Comparison of ENCODE assay signal across 11 cellular contexts in genomic region chr10:11335167-11335652, GRCh38.
DNase-seq lines count a peak whose midpoint lies in the region; ATAC-seq lines count a peak whose summit lies in the region.
"Had no signal": no experiment of that assay in that cellular context is flagged by ENCODE, and none has a peak within 500 bp of the region (broad histone marks: within the 10 kb centered on the region; RNA-seq: fewer than 3 reads in every experiment).

No MANE protein-coding gene starts in this region.

- peaks cover 43% of the 10 kb centered on the region for H3K4me1 Mint-ChIP-seq in activated naive CD4-positive, alpha-beta T cell treated with anti-CD3 and anti-CD28 coated beads for 36 hours (ENCODE audit: low read depth)
- peaks cover 35% of the 10 kb centered on the region for H3K4me1 Mint-ChIP-seq in T-helper 17 cell
- peaks cover 54% of the 10 kb centered on the region for H3K4me1 Mint-ChIP-seq in stimulated activated naive CD8-positive, alpha-beta T cell treated with anti-CD3 and anti-CD28 coated beads, Interleukin-15, amount 100 ng/mL, for 72 hours

- intact Hi-C loops in activated naive CD4-positive, alpha-beta T cell treated with anti-CD3 and anti-CD28 coated beads for 36 hours (cut with micrococcal nuclease) = no loop called here
- intact Hi-C loops in left cardiac atrium (cut with DNase I) = no loop called here

- peak overlapping the region; percentile 30 for H3K4me3 Mint-ChIP-seq in activated naive CD4-positive, alpha-beta T cell treated with anti-CD3 and anti-CD28 coated beads for 36 hours
- H3K4me3 Mint-ChIP-seq in T-helper 17 cell = peak overlapping the region; percentile 73
- peak overlapping the region in 1 of 2 donors; percentile 14 for H3K4me3 Mint-ChIP-seq in stimulated activated naive CD8-positive, alpha-beta T cell treated with anti-CD3 and anti-CD28 coated beads, Interleukin-15, amount 100 ng/mL, for 72 hours

- H3K27ac Mint-ChIP-seq in activated naive CD4-positive, alpha-beta T cell treated with anti-CD3 and anti-CD28 coated beads for 36 hours = peak overlapping the region; percentile 14
- peak overlapping the region; percentile 86 for H3K27ac Mint-ChIP-seq in T-helper 17 cell
- H3K27ac Mint-ChIP-seq in stimulated activated naive CD8-positive, alpha-beta T cell treated with anti-CD3 and anti-CD28 coated beads, Interleukin-15, amount 100 ng/mL, for 72 hours = peak overlapping the region; percentile 55 to 93

- no peaks in the 10 kb centered on the region for H3K9me3 Mint-ChIP-seq in activated naive CD4-positive, alpha-beta T cell treated with anti-CD3 and anti-CD28 coated beads for 36 hours
- no peaks in the 10 kb centered on the region for H3K9me3 Mint-ChIP-seq in stimulated activated naive CD8-positive, alpha-beta T cell treated with anti-CD3 and anti-CD28 coated beads, Interleukin-15, amount 100 ng/mL, for 72 hours

- ATAC-seq in T-helper 17 cell = peak; percentile 12
- ATAC-seq in left cardiac atrium = peak; percentile 16 to 64
- no peak for ATAC-seq in stimulated activated naive CD8-positive, alpha-beta T cell treated with anti-CD3 and anti-CD28 coated beads, Interleukin-15, amount 100 ng/mL, for 72 hours
- ATAC-seq in HG03442 (IDR thresholded peaks at IDR 0.05; ENCODE audit: unreplicated experiment) = no peak

- no peaks in the 10 kb centered on the region for H3K9me3 ChIP-seq in T-helper 17 cell (ENCODE audit: control insufficient read depth, low read length, poor library complexity, severe bottlenecking)

- CTCF ChIA-PET in activated naive CD4-positive, alpha-beta T cell treated with anti-CD3 and anti-CD28 coated beads for 36 hours (lab: Charles Lee) = no interaction called here

- H3K27me3 Mint-ChIP-seq in activated naive CD4-positive, alpha-beta T cell treated with anti-CD3 and anti-CD28 coated beads for 36 hours (ENCODE audit: low read depth) = no peaks in the 10 kb centered on the region
- no peaks in the 10 kb centered on the region for H3K27me3 Mint-ChIP-seq in T-helper 17 cell
- H3K27me3 Mint-ChIP-seq in stimulated activated naive CD8-positive, alpha-beta T cell treated with anti-CD3 and anti-CD28 coated beads, Interleukin-15, amount 100 ng/mL, for 72 hours = no peaks in the 10 kb centered on the region

- no peak for DNase-seq in activated naive CD4-positive, alpha-beta T cell treated with anti-CD3 and anti-CD28 coated beads for 36 hours
- no peak for DNase-seq in activated naive CD4-positive, alpha-beta T cell treated with anti-CD3 and anti-CD28 coated beads, Interleukin-2, amount 50 U/mL, for 16 hours
- DNase-seq in T-helper 17 cell (no peak), left cardiac atrium (no peak), KG1 (lab: John Stamatoyannopoulos, UW) (no peak), activated gamma-delta T cell treated with Interleukin-2 at 50 U/mL for 16 hours (no peak)
- no peak for DNase-seq in stimulated activated naive CD8-positive, alpha-beta T cell treated with anti-CD3 and anti-CD28 coated beads, Interleukin-15, amount 100 ng/mL, for 72 hours
- DNase-seq: midbrain; MM.1S; stimulated activated naive CD4-positive, alpha-beta T cell had no signal

- H3K36me3 Mint-ChIP-seq in activated naive CD4-positive, alpha-beta T cell treated with anti-CD3 and anti-CD28 coated beads for 36 hours (ENCODE audit: low read depth) = peaks cover 11% of the 10 kb centered on the region
- peaks cover 9% of the 10 kb centered on the region for H3K36me3 Mint-ChIP-seq in T-helper 17 cell (ENCODE audit: low read depth)

Comparison
In these comparisons a context has a peak if more than half of its experiments do, and no peak if none do; other contexts are left out.
1. H3K27ac Mint-ChIP-seq: peak in every context shown above with its lines; median percentile 86 in T-helper 17 cell; 74 in stimulated activated naive CD8-positive, alpha-beta T cell treated with anti-CD3 and anti-CD28 coated beads, Interleukin-15, amount 100 ng/mL, for 72 hours; 14 in activated naive CD4-positive, alpha-beta T cell treated with anti-CD3 and anti-CD28 coated beads for 36 hours.
2. ATAC-seq: peak in T-helper 17 cell (single experiment) and left cardiac atrium (2 of 2); none in stimulated activated naive CD8-positive, alpha-beta T cell treated with anti-CD3 and anti-CD28 coated beads, Interleukin-15, amount 100 ng/mL, for 72 hours (single experiment) and HG03442 (single experiment).